ENCODE assay signal across 11 cellular contexts in the genomic region with DNA sequence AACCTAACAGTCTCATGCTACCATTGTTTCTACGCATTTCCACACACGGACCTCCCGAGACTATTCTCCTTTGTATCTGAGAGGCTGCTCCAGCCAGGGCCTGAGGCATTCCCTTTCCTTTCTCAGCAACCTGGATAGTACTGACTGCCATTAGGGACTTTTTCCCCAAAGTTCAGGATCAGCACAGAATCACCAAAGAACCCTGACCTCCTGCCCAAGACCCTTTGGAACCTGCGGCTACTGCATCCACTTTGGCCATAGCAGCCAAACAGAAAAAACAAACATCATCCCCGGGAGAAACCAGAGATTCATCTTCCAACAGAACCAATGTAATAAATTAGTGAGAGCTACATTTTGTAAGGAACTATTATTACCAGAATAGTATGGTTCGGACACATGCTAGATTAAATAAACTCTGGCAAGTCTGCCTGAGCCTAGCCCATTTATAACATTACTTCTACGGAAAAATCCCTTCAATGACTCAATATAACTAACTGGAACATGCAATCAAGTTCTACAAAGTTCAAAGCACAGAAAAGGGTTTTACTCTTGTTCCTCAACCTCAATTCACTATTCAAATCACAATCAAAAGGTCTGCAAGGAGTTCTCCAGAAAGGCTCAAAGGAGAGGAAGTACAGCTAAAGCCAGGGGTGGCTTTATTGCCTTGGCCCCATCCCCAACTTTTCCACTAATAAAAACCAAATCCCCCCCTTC. TPM values are rescaled to one million over a fixed set of nuclear protein-coding genes. Genes with fewer than 3 reads are reported as not detected.
DNase-seq lines count a peak whose midpoint lies in the region; TF ChIP-seq lines count a peak whose summit lies in the region.
"Had no signal": no experiment of that assay in that cellular context is flagged by ENCODE, and none has a peak within 500 bp of the region (broad histone marks: within the 10 kb centered on the region; RNA-seq: fewer than 3 reads in every experiment).

No MANE protein-coding gene starts in this region.

- no peak overlapping the region for H3K4ac ChIP-seq in mesenchymal stem cell (ENCODE audit: low read depth in 1 of 2, low read length in 2 of 2)

- H3K27ac Mint-ChIP-seq in activated CD4-positive, alpha-beta T cell treated with anti-CD3 and anti-CD28 coated beads, Interleukin-2, amount 10 ng/mL, durations not matched to agents 7 days and 5 days: peak overlapping the region; percentile 97
- H3K27ac Mint-ChIP-seq in activated naive CD8-positive, alpha-beta T cell treated with anti-CD3 and anti-CD28 coated beads for 36 hours: peak overlapping the region; percentile 99

- no peak for TF ChIP-seq POLR2A in thyroid gland (IDR thresholded peaks at IDR 0.05)

- peak overlapping the region; percentile 26 for H2AK5ac ChIP-seq in mesenchymal stem cell (ENCODE audit: low read length, severe bottlenecking)

- H3K4me1 ChIP-seq in mesenchymal stem cell (ENCODE audit: control insufficient read depth, insufficient read depth, low read depth, low read length): peaks cover 10% of the 10 kb centered on the region
- peaks cover 32 to 45% of the 10 kb centered on the region in 2 donors for H3K4me1 ChIP-seq in thyroid gland

- H2BK120ac ChIP-seq in mesenchymal stem cell (ENCODE audit: low read depth, low read length): no peak overlapping the region

- peak overlapping the region; percentile 47 for H3K9ac ChIP-seq in mesenchymal stem cell (ENCODE audit: low read length)

- H3K27me3 Mint-ChIP-seq in activated CD4-positive, alpha-beta T cell treated with anti-CD3 and anti-CD28 coated beads, Interleukin-2, amount 10 ng/mL, durations not matched to agents 7 days and 5 days: no peaks in the 10 kb centered on the region
- no peaks in the 10 kb centered on the region for H3K27me3 Mint-ChIP-seq in activated naive CD8-positive, alpha-beta T cell treated with anti-CD3 and anti-CD28 coated beads for 36 hours

- no peak overlapping the region for H2BK15ac ChIP-seq in mesenchymal stem cell (ENCODE audit: low read depth, poor library complexity, severe bottlenecking)

- H3K36me3 ChIP-seq in mesenchymal stem cell (ENCODE audit: control insufficient read depth in 1 of 2, insufficient read depth in 2 of 2, low read depth in 1 of 2, low read length in 2 of 2): peaks cover 0 to 9% of the 10 kb centered on the region in 2 experiments
- H3K36me3 ChIP-seq in thyroid gland: no peaks in the 10 kb centered on the region

- 91% methylated on average over 5 of the region's 7 CpGs for WGBS in mesenchymal stem cell
- WGBS in thyroid gland, 2 donors: 76 to 80% methylated on average over 7 of the region's 7 CpGs

- H3K4me3 Mint-ChIP-seq in activated CD4-positive, alpha-beta T cell treated with anti-CD3 and anti-CD28 coated beads, Interleukin-2, amount 10 ng/mL, durations not matched to agents 7 days and 5 days: peak overlapping the region; percentile 69
- peak overlapping the region; percentile 78 for H3K4me3 Mint-ChIP-seq in activated naive CD8-positive, alpha-beta T cell treated with anti-CD3 and anti-CD28 coated beads for 36 hours

- H3K79me1 ChIP-seq in mesenchymal stem cell (replicated peaks; ENCODE audit: low read length, poor library complexity, severe bottlenecking): peaks cover 17% of the 10 kb centered on the region

- H3K27ac ChIP-seq in mesenchymal stem cell (ENCODE audit: low read length, poor library complexity, severe bottlenecking) (peak overlapping the region; percentile 69), thyroid gland (peak overlapping the region; percentile 62 to 83 (median 67))
- H3K27ac ChIP-seq: epithelial cell of prostate had no signal

- no peaks in the 10 kb centered on the region for H3K9me3 Mint-ChIP-seq in activated CD4-positive, alpha-beta T cell treated with anti-CD3 and anti-CD28 coated beads, Interleukin-2, amount 10 ng/mL, durations not matched to agents 7 days and 5 days
- no peaks in the 10 kb centered on the region for H3K9me3 Mint-ChIP-seq in activated naive CD8-positive, alpha-beta T cell treated with anti-CD3 and anti-CD28 coated beads for 36 hours

- no peak overlapping the region for H4K8ac ChIP-seq in mesenchymal stem cell (ENCODE audit: low read length)

- H4K91ac ChIP-seq in mesenchymal stem cell (ENCODE audit: low read length): no peak overlapping the region

- peaks cover 87% of the 10 kb centered on the region for H3K4me1 Mint-ChIP-seq in activated CD4-positive, alpha-beta T cell treated with anti-CD3 and anti-CD28 coated beads, Interleukin-2, amount 10 ng/mL, durations not matched to agents 7 days and 5 days
- peaks cover 87% of the 10 kb centered on the region for H3K4me1 Mint-ChIP-seq in activated naive CD8-positive, alpha-beta T cell treated with anti-CD3 and anti-CD28 coated beads for 36 hours

- peaks cover 62% of the 10 kb centered on the region for H3K36me3 Mint-ChIP-seq in activated CD4-positive, alpha-beta T cell treated with anti-CD3 and anti-CD28 coated beads, Interleukin-2, amount 10 ng/mL, durations not matched to agents 7 days and 5 days (ENCODE audit: low read depth)
- peaks cover 60% of the 10 kb centered on the region for H3K36me3 Mint-ChIP-seq in activated naive CD8-positive, alpha-beta T cell treated with anti-CD3 and anti-CD28 coated beads for 36 hours

- POLR2A ChIA-PET in activated CD4-positive, alpha-beta T cell treated with anti-CD3 and anti-CD28 coated beads, Interleukin-2, amount 10 ng/mL, durations not matched to agents 7 days and 5 days (lab: Charles Lee): interaction anchor here (0.6 kb wide), 1 partner anchor 75 kb away, joined by 3 read pairs; no protein-coding TSS in a partner anchor

- intact Hi-C loops in thyroid gland (cut with DNase I): no loop called here

- CTCF ChIA-PET in activated CD4-positive, alpha-beta T cell treated with anti-CD3 and anti-CD28 coated beads, Interleukin-2, amount 10 ng/mL, durations not matched to agents 7 days and 5 days (lab: Charles Lee): interaction anchor here (0.6 to 4.3 kb wide), 10 partner anchors 10 to 112 kb away, joined by 3 to 21 read pairs (median 6); no protein-coding TSS in a partner anchor

- no peak overlapping the region for H3K4me2 ChIP-seq in mesenchymal stem cell (ENCODE audit: low read length, poor library complexity, severe bottlenecking)

- peak overlapping the region in 1 of 2 experiments; percentile 57 for H3K4me3 ChIP-seq in mesenchymal stem cell (ENCODE audit: insufficient read depth in 1 of 2, low read depth in 1 of 2, low read length in 2 of 2)
- H3K4me3 ChIP-seq in thyroid gland (replicated peaks in 1 of 3): no peak overlapping the region

- DNase-seq in activated CD4-positive, alpha-beta T cell treated with anti-CD3 and anti-CD28 coated beads, Interleukin-2, amount 10 ng/mL, durations not matched to agents 7 days and 5 days: no peak
- no peak for DNase-seq in activated CD4-positive, alpha-beta T cell treated with anti-CD3 and anti-CD28 coated beads for 1 hour
- no peak for DNase-seq in activated naive CD8-positive, alpha-beta T cell treated with anti-CD3 and anti-CD28 coated beads for 36 hours
- DNase-seq in mesenchymal stem cell (no peak), thyroid gland (no peak), DMS79 (lab: John Stamatoyannopoulos, UW) (no peak), NCI-H2029 (lab: John Stamatoyannopoulos, UW) (no peak), H4 (ENCODE audit: low spot score) (no peak)
- DNase-seq: H7; NK-92 treated with Interleukin-12 subunit alpha and Interleukin-12 subunit beta, amount 100 ng/mL, for 24 hours had no signal

- no peak for TF ChIP-seq CTCF in thyroid gland (IDR thresholded peaks at IDR 0.05)

- H3K23ac ChIP-seq in mesenchymal stem cell (ENCODE audit: low read length in 2 of 2): no peak overlapping the region

- H3K9me3 ChIP-seq in mesenchymal stem cell (ENCODE audit: control insufficient read depth, low read length) (no peaks in the 10 kb centered on the region), thyroid gland (no peaks in the 10 kb centered on the region)

- no peaks in the 10 kb centered on the region for H3K27me3 ChIP-seq in mesenchymal stem cell (ENCODE audit: control insufficient read depth in 1 of 2, insufficient read depth in 1 of 2, low read length in 2 of 2)
- H3K27me3 ChIP-seq in thyroid gland: no peaks in the 10 kb centered on the region

- no peak overlapping the region for H2AFZ ChIP-seq in mesenchymal stem cell (ENCODE audit: low read depth, low read length)

- H2BK12ac ChIP-seq in mesenchymal stem cell (ENCODE audit: low read length in 2 of 2): no peak overlapping the region

- no peak overlapping the region for H3K14ac ChIP-seq in mesenchymal stem cell (ENCODE audit: low read length in 2 of 2)

- peak overlapping the region in 1 of 2 experiments; percentile 39 for H3K18ac ChIP-seq in mesenchymal stem cell (ENCODE audit: low read depth in 1 of 2, low read length in 2 of 2)

- H2BK5ac ChIP-seq in mesenchymal stem cell (ENCODE audit: low read depth, low read length, poor library complexity, severe bottlenecking): no peak overlapping the region

RNA-seq across cellular contexts. Expression of a gene that starts 51.8 kb away (rescaled TPM):
- total RNA-seq in activated CD4-positive, alpha-beta T cell treated with anti-CD3 and anti-CD28 coated beads, Interleukin-2, amount 10 ng/mL, durations not matched to agents 7 days and 5 days: 100 to 1,000 TPM in 1 of 2 experiments, 10 to 100 TPM in 1; 99.6 to 106 TPM
- total RNA-seq in activated naive CD8-positive, alpha-beta T cell treated with anti-CD3 and anti-CD28 coated beads for 36 hours: 10 to 100 TPM; 56.1 to 61.5 TPM
- 28.4 TPM for polyA plus RNA-seq in mesenchymal stem cell (2013, experiment 1 of 2)
- polyA plus RNA-seq in mesenchymal stem cell (2013, experiment 2 of 2): 28.0 TPM
- 10 to 100 TPM; 39.4 to 68.0 (median 47.4) TPM for total RNA-seq in thyroid gland
- total RNA-seq in H4 (2014; rRNA removed; shearing (Covaris generic)): 17.1 and 21.6 TPM in 2 replicates
